30 cellular contexts compared by ENCODE assay signal in the genomic region with DNA sequence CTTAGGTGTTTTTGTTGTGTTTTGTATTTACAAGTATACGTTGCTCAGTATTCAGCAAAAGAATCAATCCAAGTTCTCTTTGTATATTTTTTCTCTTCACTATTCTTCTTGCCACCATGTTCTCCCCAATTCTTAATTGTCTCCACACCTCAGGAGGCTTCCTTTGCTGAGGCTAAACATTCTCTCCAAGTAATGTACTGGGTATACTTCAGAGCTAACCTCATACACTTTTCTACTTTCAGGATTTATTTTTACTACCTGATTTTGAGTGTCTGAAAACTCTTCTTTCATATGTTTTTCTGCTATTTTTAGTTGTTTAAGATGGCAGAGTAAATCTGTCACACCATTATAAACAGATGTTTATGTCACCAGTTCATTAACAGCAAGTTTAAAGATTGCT.
"Had no signal": no experiment of that assay in that cellular context is flagged by ENCODE, and none has a peak within 500 bp of the region (broad histone marks: within the 10 kb centered on the region; RNA-seq: fewer than 3 reads in every experiment).

No MANE protein-coding gene starts in this region.

- H3K27me3 ChIP-seq: adrenal gland, body of pancreas, brain microvascular endothelial cell, breast epithelium had no signal

- H3K36me3 ChIP-seq: adrenal gland, brain microvascular endothelial cell, breast epithelium had no signal

- H3K27ac ChIP-seq: adrenal gland, body of pancreas, brain microvascular endothelial cell, breast epithelium, VCaP had no signal

- H3K4me3 ChIP-seq: adrenal gland, body of pancreas, breast epithelium had no signal

- H3K9me3 ChIP-seq: adrenal gland, body of pancreas had no signal

- H3K4me1 ChIP-seq: adrenal gland, body of pancreas, breast epithelium had no signal

- DNase-seq: activated B cell treated with CpG ODN at 0.5 μM for 24 hours; activated CD4-positive, alpha-beta memory T cell treated with anti-CD3 and anti-CD28 coated beads for 36 hours; activated CD4-positive, alpha-beta T cell treated with anti-CD3 and anti-CD28 coated beads for 4 hours; activated CD4-positive, alpha-beta T cell treated with anti-CD3 and anti-CD28 coated beads, Interleukin-2, amount 10 ng/mL, durations not matched to agents 24 days and 14 days; activated CD4-positive, alpha-beta T cell treated with anti-CD3 and anti-CD28 coated beads, Interleukin-2, amount 50 U/mL, for 1 hour; activated CD4-positive, alpha-beta T cell treated with anti-CD3 and anti-CD28 coated beads, Interleukin-2, amount 50 U/mL, for 4 hours; activated CD4-positive, CD25-positive, alpha-beta regulatory T cell treated with anti-CD3 and anti-CD28 coated beads, Interleukin-2, amount 50 U/mL, for 72 hours; activated CD8-positive, alpha-beta memory T cell treated with anti-CD3 and anti-CD28 coated beads, Interleukin-2, amount 50 U/mL, for 4 hours; activated CD8-positive, alpha-beta T cell treated with anti-CD3 and anti-CD28 coated beads for 36 hours; activated effector memory CD4-positive, alpha-beta T cell treated with anti-CD3 and anti-CD28 coated beads, Interleukin-2, amount 50 U/mL, for 16 hours; activated gamma-delta T cell treated with Interleukin-2 at 50 U/mL for 16 hours; activated naive CD4-positive, alpha-beta T cell; activated naive CD4-positive, alpha-beta T cell treated with anti-CD3 and anti-CD28 coated beads for 36 hours; activated naive CD4-positive, alpha-beta T cell treated with anti-CD3 and anti-CD28 coated beads, Interleukin-2, amount 50 U/mL, for 16 hours; activated naive CD8-positive, alpha-beta T cell treated with anti-CD3 and anti-CD28 coated beads for 36 hours; activated T-cell treated with anti-CD3 and anti-CD28 coated beads for 4 hours; activated T-cell treated with anti-CD3 and anti-CD28 coated beads, Interleukin-2, amount 50 U/mL, for 1 hour; activated T-cell treated with anti-CD3 and anti-CD28 coated beads, Interleukin-2, amount 50 U/mL, for 4 hours; activated T-cell treated with anti-CD3 and anti-CD28 coated beads, Interleukin-2, amount 50 U/mL, for 72 hours; adrenal gland; amniotic stem cell; aorta; body of pancreas; brain microvascular endothelial cell; central memory CD4-positive, alpha-beta T cell; T-helper 1 cell; T-helper 2 cell; T-helper 9 cell had no signal
